35 cellular contexts compared by ENCODE assay signal in the genomic region with DNA sequence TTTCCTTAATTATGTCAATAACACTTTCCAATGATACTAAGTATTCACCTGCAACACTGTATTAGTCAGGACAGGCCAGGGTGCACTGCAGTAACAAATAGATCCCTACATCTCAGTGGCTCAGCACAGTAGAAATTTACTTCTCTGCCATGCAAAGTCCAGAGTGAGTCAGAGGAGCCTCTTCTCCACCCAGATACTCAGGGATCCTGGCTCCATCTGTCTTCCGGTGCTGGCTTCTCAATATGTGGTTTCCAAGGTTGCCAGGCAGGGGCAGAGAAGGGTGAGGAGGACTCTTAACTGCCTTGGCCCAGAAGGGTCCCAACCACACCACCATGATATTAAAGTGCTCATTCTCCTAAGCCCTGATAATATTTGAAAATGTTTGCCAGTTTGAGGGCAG. TPM values are rescaled to one million over a fixed set of nuclear protein-coding genes. Genes with fewer than 3 reads are reported as not detected.
A peak's percentile ranks its signal among the peaks of the same experiment; 100 is the strongest.
DNase-seq lines count a peak whose midpoint lies in the region; ATAC-seq lines count a peak whose summit lies in the region.
"Had no signal": no experiment of that assay in that cellular context is flagged by ENCODE, and none has a peak within 500 bp of the region (broad histone marks: within the 10 kb centered on the region; RNA-seq: fewer than 3 reads in every experiment).

No MANE protein-coding gene starts in this region.

- no peak overlapping the region for H3K4me3 ChIP-seq in GM23248
- H3K4me3 ChIP-seq in right cardiac atrium (ENCODE audit: low read length) = no peak overlapping the region
- H3K4me3 ChIP-seq in skeletal muscle tissue (ENCODE audit: low read length in 3 of 3) = no peak overlapping the region
- H3K4me3 ChIP-seq: ascending aorta, coronary artery, PC-9 had no signal

- H3K4me1 Mint-ChIP-seq in naive thymus-derived CD8-positive, alpha-beta T cell = peaks cover 0 to 3% (median 0%) of the 10 kb centered on the region in 4 donors

- ATAC-seq in right cardiac atrium (no peak), HG03175 (IDR thresholded peaks at IDR 0.05; ENCODE audit: unreplicated experiment) (no peak)
- no peak for ATAC-seq in naive thymus-derived CD8-positive, alpha-beta T cell
- ATAC-seq: activated CD4-positive, CD25-positive, alpha-beta regulatory T cell treated with anti-CD3 and anti-CD28 coated beads, Interleukin-2, amount 50 U/mL, for 24 hours had no signal

- H3K9me3 Mint-ChIP-seq in naive thymus-derived CD8-positive, alpha-beta T cell = peaks cover 0 to 12% (median 2%) of the 10 kb centered on the region in 9 donors
- H3K9me3 Mint-ChIP-seq: activated naive CD8-positive, alpha-beta T cell treated with anti-CD3 and anti-CD28 coated beads, Interleukin-2, amount 10 ng/mL, durations not matched to agents 7 days and 5 days; stimulated activated naive CD8-positive, alpha-beta T cell treated with anti-CD3 and anti-CD28 coated beads, Interleukin-15, Interleukin-2, amounts not matched to agents 100 ng/mL and 50 ng/mL, for 24 hours had no signal

- DNase-seq in DMS53 (lab: John Stamatoyannopoulos, UW) = peak; percentile 43
- DNase-seq in DMS53 treated with DMSO at 0.1 percent for 48 hours (lab: John Stamatoyannopoulos, UW; ENCODE audit: unreplicated experiment) = no peak
- peak; percentile 22 for DNase-seq in GM23248
- DNase-seq in right cardiac atrium = no peak
- no peak for DNase-seq in naive thymus-derived CD8-positive, alpha-beta T cell
- DNase-seq in iPS-NIHi7 (ENCODE audit: extremely low spot score) = no peak
- DNase-seq: 8988T; activated CD4-positive, alpha-beta T cell treated with anti-CD3 and anti-CD28 coated beads, Interleukin-2, amount 50 U/mL, for 4 hours; activated gamma-delta T cell treated with Interleukin-2 at 50 U/mL for 16 hours; activated naive CD8-positive, alpha-beta T cell treated with anti-CD3 and anti-CD28 coated beads, Interleukin-2, amount 10 ng/mL, durations not matched to agents 7 days and 5 days; activated T-cell treated with anti-CD3 and anti-CD28 coated beads, Interleukin-2, amount 50 U/mL, for 48 hours; Caco-2; caudate nucleus; effector CD8-positive, alpha-beta T cell; GOT3; HFFc6; NCI-H1105 treated with DMSO at 0.1 percent for 48 hours; NCI-H187 treated with DMSO at 0.1 percent for 48 hours; NCI-H2171; nucleus accumbens; PC-9; SHP77; stimulated activated CD4-positive, alpha-beta T cell treated with anti-CD3 and anti-CD28 coated beads, Interleukin-2, amount 100 ng/mL, for 24 hours; trophoblast cell had no signal

- H3K4me3 Mint-ChIP-seq in naive thymus-derived CD8-positive, alpha-beta T cell = no peak overlapping the region
- H3K4me3 Mint-ChIP-seq: activated naive CD8-positive, alpha-beta T cell treated with anti-CD3 and anti-CD28 coated beads, Interleukin-2, amount 10 ng/mL, durations not matched to agents 7 days and 5 days; CD14-positive monocyte; HFFc6; stimulated activated naive CD8-positive, alpha-beta T cell treated with anti-CD3 and anti-CD28 coated beads, Interleukin-15, Interleukin-2, amounts not matched to agents 100 ng/mL and 50 ng/mL, for 24 hours had no signal

- H3K9ac ChIP-seq in GM23248 (no peak overlapping the region), skeletal muscle tissue (ENCODE audit: low read depth in 1 of 3, low read length in 3 of 3) (peak overlapping the region in 2 of 3 donors; percentile 67 to 74)

- intact Hi-C loops in right cardiac atrium (cut with DNase I) = no loop called here

- POLR2A ChIA-PET in naive thymus-derived CD8-positive, alpha-beta T cell (lab: Charles Lee) = no interaction called here

- H3K36me3 ChIP-seq in GM23248 (ENCODE audit: low read depth) = no peaks in the 10 kb centered on the region
- H3K36me3 ChIP-seq in skeletal muscle tissue (ENCODE audit: control insufficient read depth in 3 of 3, insufficient read depth in 3 of 3, low read length in 3 of 3) = no peaks in the 10 kb centered on the region
- H3K36me3 ChIP-seq: ascending aorta had no signal

- H2AFZ ChIP-seq in GM23248 = no peak overlapping the region
- H2AFZ ChIP-seq: PC-9 had no signal

- H3K9me2 ChIP-seq in GM23248 (ENCODE audit: insufficient read depth) = no peaks in the 10 kb centered on the region

- H3K27me3 ChIP-seq in GM23248 (replicated peaks; ENCODE audit: insufficient read depth) (no peaks in the 10 kb centered on the region), right cardiac atrium (ENCODE audit: control insufficient read depth, insufficient read depth) (no peaks in the 10 kb centered on the region), skeletal muscle tissue (ENCODE audit: control insufficient read depth in 3 of 3, insufficient read depth in 3 of 3, low read length in 3 of 3) (peaks cover 0 to 8% (median 0%) of the 10 kb centered on the region in 3 donors)
- H3K27me3 ChIP-seq: ascending aorta had no signal

- no peaks in the 10 kb centered on the region for H4K20me1 ChIP-seq in GM23248 (ENCODE audit: insufficient read depth)

- H3F3A ChIP-seq in GM23248 (ENCODE audit: insufficient read depth) = no peaks in the 10 kb centered on the region

- H3K4me1 ChIP-seq in GM23248 (ENCODE audit: insufficient read depth) = no peaks in the 10 kb centered on the region
- H3K4me1 ChIP-seq in right cardiac atrium (ENCODE audit: control insufficient read depth, insufficient read depth, low read length) = peaks cover 1% of the 10 kb centered on the region
- peaks cover 11 to 42% (median 26%) of the 10 kb centered on the region in 3 donors for H3K4me1 ChIP-seq in skeletal muscle tissue (ENCODE audit: control insufficient read depth in 3 of 3, insufficient read depth in 3 of 3, low read length in 3 of 3)
- H3K4me1 ChIP-seq: ascending aorta, Caco-2 had no signal

- H3K27me3 Mint-ChIP-seq in naive thymus-derived CD8-positive, alpha-beta T cell = peaks cover 0 to 8% (median 0%) of the 10 kb centered on the region in 5 donors
- H3K27me3 Mint-ChIP-seq: stimulated activated naive CD8-positive, alpha-beta T cell treated with anti-CD3 and anti-CD28 coated beads, Interleukin-15, Interleukin-2, amounts not matched to agents 100 ng/mL and 50 ng/mL, for 24 hours had no signal

- no peaks in the 10 kb centered on the region for H3K9me3 ChIP-seq in GM23248 (ENCODE audit: low read depth)
- no peaks in the 10 kb centered on the region for H3K9me3 ChIP-seq in right cardiac atrium (ENCODE audit: control insufficient read depth, low read length)
- H3K9me3 ChIP-seq in skeletal muscle tissue (ENCODE audit: control insufficient read depth in 3 of 3, low read length in 3 of 3) = no peaks in the 10 kb centered on the region
- H3K9me3 ChIP-seq: ascending aorta had no signal

- H3K27ac ChIP-seq in GM23248 (no peak overlapping the region), right cardiac atrium (ENCODE audit: low read length) (peak overlapping the region; percentile 26), skeletal muscle tissue (ENCODE audit: low read depth, low read length) (peak overlapping the region; percentile 87)
- H3K27ac ChIP-seq: ascending aorta, coronary artery, epithelial cell of prostate, PC-9 had no signal

- H3K36me3 Mint-ChIP-seq in naive thymus-derived CD8-positive, alpha-beta T cell = no peaks in the 10 kb centered on the region
- H3K36me3 Mint-ChIP-seq: activated naive CD8-positive, alpha-beta T cell treated with anti-CD3 and anti-CD28 coated beads, Interleukin-2, amount 10 ng/mL, durations not matched to agents 7 days and 5 days had no signal

- in situ Hi-C loops in GM23248 (cut with MboI) = no loop called here

- H3K27ac Mint-ChIP-seq in naive thymus-derived CD8-positive, alpha-beta T cell = no peak overlapping the region
- H3K27ac Mint-ChIP-seq: activated naive CD8-positive, alpha-beta T cell treated with anti-CD3 and anti-CD28 coated beads, Interleukin-2, amount 10 ng/mL, durations not matched to agents 7 days and 5 days; HFFc6; stimulated activated naive CD8-positive, alpha-beta T cell treated with anti-CD3 and anti-CD28 coated beads, Interleukin-15, Interleukin-2, amounts not matched to agents 100 ng/mL and 50 ng/mL, for 24 hours had no signal

- no peaks in the 10 kb centered on the region for H3K79me2 ChIP-seq in GM23248 (ENCODE audit: insufficient read depth)

- 38 to 46% methylated on average over 1 of the region's 1 CpG for WGBS in GM23248 (ENCODE audit: low coverage in 1 of 2, low lambda C conversion rate in 2 of 2, missing lambda C conversion rate in 2 of 2), 2 experiments
- 90% methylated on average over 1 of the region's 1 CpG for WGBS in right cardiac atrium

- H3K4me2 ChIP-seq in GM23248 (ENCODE audit: unreplicated experiment) = no peak overlapping the region
- H3K4me2 ChIP-seq: PC-9 had no signal

RNA-seq across cellular contexts. Expression of gene ADGRD1, which starts 47.8 kb away (rescaled TPM):
- 7.9 and 8.2 TPM in 2 replicates for total RNA-seq in GM23248 (2014; rRNA removed; shearing (Covaris generic))
- polyA plus RNA-seq in GM23248 (2016; fragmentation: Nextera tagmentation; extraction: Ambion mirVana) (11.2 and 11.3 TPM in 2 replicates), right cardiac atrium (50.0 TPM)
- total RNA-seq in right cardiac atrium (100 to 1,000 TPM; 188 to 386 (median 239) TPM), skeletal muscle tissue (7.8 TPM)
- under 1 TPM; 0.34 to 0.36 TPM for total RNA-seq in naive thymus-derived CD8-positive, alpha-beta T cell
- under 1 TPM in 1 of 3 donors, not detected in 2; 0.20 TPM for polyA plus RNA-seq in naive thymus-derived CD8-positive, alpha-beta T cell
- total RNA-seq: activated naive CD8-positive, alpha-beta T cell treated with anti-CD3 and anti-CD28 coated beads, Interleukin-2, amount 10 ng/mL, durations not matched to agents 7 days and 5 days; glomerular endothelial cell; HFFc6; HT-29; M059J; PC-9 had no signal

Comparison
In these comparisons a context has a peak if more than half of its experiments do, and no peak if none do; other contexts are left out.
1. DNase-seq: peak in DMS53 (single experiment) and GM23248 (single experiment); none in DMS53 treated with DMSO at 0.1 percent for 48 hours (single experiment), right cardiac atrium (0 of 3), naive thymus-derived CD8-positive, alpha-beta T cell (0 of 10) and iPS-NIHi7 (single experiment).
2. RNA of gene ADGRD1, which starts 47.8 kb away (total RNA-seq): 188 to 386 TPM in right cardiac atrium; 7.9 to 8.2 TPM in GM23248, 7.8 TPM in skeletal muscle tissue (single experiment) and 0.34 to 0.36 TPM in naive thymus-derived CD8-positive, alpha-beta T cell; every median in the first group is over 10 times any median in the second.